In genomic region chr13:37011788-37012187, GRCh38 we compare ENCODE assay signal across 30 cellular contexts.
"Had no signal": no experiment of that assay in that cellular context is flagged by ENCODE, and none has a peak within 500 bp of the region (broad histone marks: within the 10 kb centered on the region; RNA-seq: fewer than 3 reads in every experiment).

No MANE protein-coding gene starts in this region.

- H3K27ac ChIP-seq: brain microvascular endothelial cell, neutrophil, prostate gland, skin epidermis, testis, transverse colon, uterus had no signal

- H3K9me3 Mint-ChIP-seq: activated CD4-positive, alpha-beta memory T cell treated with anti-CD3 and anti-CD28 coated beads, Interleukin-2, amount 10 ng/mL, durations not matched to agents 7 days and 5 days; activated CD4-positive, alpha-beta T cell treated with anti-CD3 and anti-CD28 coated beads, Interleukin-2, amount 10 ng/mL, durations not matched to agents 7 days and 5 days; activated naive CD8-positive, alpha-beta T cell treated with anti-CD3 and anti-CD28 coated beads, Interleukin-2, amount 10 ng/mL, durations not matched to agents 7 days and 5 days; activated T-helper 2 cell treated with anti-CD3 and anti-CD28 coated beads, Interferon-gamma antibody, Interleukin-2, Interleukin-4, amounts not matched to agents 10 μg/mL and 5 μg/mL and 100 μg/mL, durations not matched to agents 14 hours and 24 hours and 36 hours; naive B cell; nephron progenitor cell; WTC11 had no signal

- H3K9me3 ChIP-seq: neutrophil, prostate gland, testis, transverse colon, uterus had no signal

- H3K4me3 ChIP-seq: prostate gland, skin epidermis, testis, transverse colon, uterus had no signal

- ATAC-seq: left colon, sciatic nerve, WTC11 had no signal

- H3K4me3 Mint-ChIP-seq: activated CD4-positive, alpha-beta memory T cell treated with anti-CD3 and anti-CD28 coated beads, Interleukin-2, amount 10 ng/mL, durations not matched to agents 7 days and 5 days; activated CD4-positive, alpha-beta T cell treated with anti-CD3 and anti-CD28 coated beads, Interleukin-2, amount 10 ng/mL, durations not matched to agents 7 days and 5 days; activated naive CD8-positive, alpha-beta T cell treated with anti-CD3 and anti-CD28 coated beads, Interleukin-2, amount 10 ng/mL, durations not matched to agents 7 days and 5 days; mesothelial cell of epicardium; naive B cell; nephron progenitor cell; WTC11 had no signal

- H3K27ac Mint-ChIP-seq: activated CD4-positive, alpha-beta memory T cell treated with anti-CD3 and anti-CD28 coated beads, Interleukin-2, amount 10 ng/mL, durations not matched to agents 7 days and 5 days; activated CD4-positive, alpha-beta T cell treated with anti-CD3 and anti-CD28 coated beads, Interleukin-2, amount 10 ng/mL, durations not matched to agents 7 days and 5 days; activated naive CD8-positive, alpha-beta T cell treated with anti-CD3 and anti-CD28 coated beads, Interleukin-2, amount 10 ng/mL, durations not matched to agents 7 days and 5 days; activated T-helper 2 cell treated with anti-CD3 and anti-CD28 coated beads, Interferon-gamma antibody, Interleukin-2, Interleukin-4, amounts not matched to agents 10 μg/mL and 5 μg/mL and 100 μg/mL, durations not matched to agents 14 hours and 24 hours and 36 hours; mesothelial cell of epicardium; naive B cell; nephron progenitor cell; WTC11 had no signal

- H3K4me1 Mint-ChIP-seq: mesothelial cell of epicardium, nephron progenitor cell had no signal

- H3K27me3 Mint-ChIP-seq: activated CD4-positive, alpha-beta memory T cell treated with anti-CD3 and anti-CD28 coated beads, Interleukin-2, amount 10 ng/mL, durations not matched to agents 7 days and 5 days; activated CD4-positive, alpha-beta T cell treated with anti-CD3 and anti-CD28 coated beads, Interleukin-2, amount 10 ng/mL, durations not matched to agents 7 days and 5 days; activated naive CD8-positive, alpha-beta T cell treated with anti-CD3 and anti-CD28 coated beads, Interleukin-2, amount 10 ng/mL, durations not matched to agents 7 days and 5 days; naive B cell had no signal

- H3K27me3 ChIP-seq: brain microvascular endothelial cell, neutrophil, testis, transverse colon, uterus had no signal

- DNase-seq: activated CD4-positive, alpha-beta memory T cell treated with anti-CD3 and anti-CD28 coated beads, Interleukin-2, amount 10 ng/mL, durations not matched to agents 7 days and 5 days; activated CD4-positive, alpha-beta T cell treated with anti-CD3 and anti-CD28 coated beads for 1 hour; activated CD4-positive, alpha-beta T cell treated with anti-CD3 and anti-CD28 coated beads, Interleukin-2, amount 10 ng/mL, durations not matched to agents 7 days and 5 days; activated naive CD8-positive, alpha-beta T cell treated with anti-CD3 and anti-CD28 coated beads, Interleukin-2, amount 10 ng/mL, durations not matched to agents 7 days and 5 days; activated T-cell treated with anti-CD3 and anti-CD28 coated beads for 4 hours; brain microvascular endothelial cell; caudate nucleus; foreskin fibroblast; head of caudate nucleus; hippocampal formation; kidney; left colon; naive B cell; nephron progenitor cell; retina; stimulated activated CD4-positive, alpha-beta T cell treated with anti-CD3 and anti-CD28 coated beads, Interleukin-12 subunit alpha, Interleukin-12 subunit beta, amount 100 ng/mL, for 4 hours; stimulated activated CD4-positive, alpha-beta T cell treated with anti-CD3 and anti-CD28 coated beads, Interleukin-4, amount 100 ng/mL, for 1 hour; stimulated activated naive CD8-positive, alpha-beta T cell treated with anti-CD3 and anti-CD28 coated beads, Interleukin-15, Interleukin-2, amounts not matched to agents 100 U/mL and 50 U/mL, for 24 hours; SW 1271; T-helper 2 cell; testis; transverse colon; uterus had no signal

- H3K4me1 ChIP-seq: prostate gland, testis, transverse colon, uterus had no signal

- FAIRE-seq: kidney had no signal

- H3K36me3 ChIP-seq: prostate gland, uterus had no signal
